18 cellular contexts compared by ENCODE assay signal in the genomic region with DNA sequence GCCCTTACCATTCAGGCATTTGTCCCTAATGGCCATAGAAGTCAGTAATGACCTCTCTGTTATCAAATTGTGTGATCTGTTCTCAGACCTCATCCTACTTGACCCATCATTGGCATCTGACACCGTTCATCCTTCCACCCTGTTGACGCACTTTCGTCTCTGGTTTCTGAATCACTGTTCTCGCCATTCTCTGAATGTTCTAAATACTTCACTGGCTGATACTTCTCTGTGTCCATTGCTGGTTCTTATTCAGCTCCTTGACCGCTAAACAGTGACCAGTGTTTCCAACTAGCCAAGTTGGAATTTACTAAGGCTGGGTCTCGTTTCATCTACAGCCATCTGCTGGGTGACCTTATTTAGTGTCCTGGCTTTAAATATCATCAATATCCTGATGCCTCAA. TPM values are rescaled to one million over a fixed set of nuclear protein-coding genes. Genes with fewer than 3 reads are reported as not detected.
DNase-seq lines count a peak whose midpoint lies in the region; ATAC-seq, FAIRE-seq and TF ChIP-seq lines count a peak whose summit lies in the region.
"Had no signal": no experiment of that assay in that cellular context is flagged by ENCODE, and none has a peak within 500 bp of the region (broad histone marks: within the 10 kb centered on the region; RNA-seq: fewer than 3 reads in every experiment).

No MANE protein-coding gene starts in this region.

- H3K27me3 Mint-ChIP-seq in activated T-cell treated with anti-CD3 and anti-CD28 coated beads, Interleukin-2, amount 50 U/mL, for 72 hours (ENCODE audit: low read depth), result no peaks in the 10 kb centered on the region
- H3K27me3 Mint-ChIP-seq in T-helper 17 cell, result no peaks in the 10 kb centered on the region
- no peaks in the 10 kb centered on the region for H3K27me3 Mint-ChIP-seq in stimulated activated naive B cell treated with anti-CD40 and anti-IgM and Interleukin-4, amounts not matched to agents 10 μg/mL and 1 μg/mL and 100 μg/mL, for 72 hours

- H3K4me2 ChIP-seq in keratinocyte (ENCODE audit: control insufficient read depth, extremely low read depth, insufficient read depth, low read depth, low read length), result peak overlapping the region; percentile 11

- dilution Hi-C loops in keratinocyte (cut with MboI; ENCODE audit: extremely low pct_ligation_motif_present, low sequenced_read_pairs), result no loop called here

- H4K20me1 ChIP-seq in keratinocyte (ENCODE audit: control insufficient read depth, extremely low read depth, insufficient read depth, low read length), result peaks cover 3% of the 10 kb centered on the region

- peaks cover 61% of the 10 kb centered on the region for H3K79me2 ChIP-seq in keratinocyte (ENCODE audit: control insufficient read depth, insufficient read depth, low read length)

- H3K4me1 ChIP-seq in keratinocyte (ENCODE audit: control insufficient read depth, extremely low read depth, insufficient read depth, low read length), result peaks cover 25% of the 10 kb centered on the region

- peaks cover 6 to 9% of the 10 kb centered on the region in 2 donors for H3K36me3 Mint-ChIP-seq in activated T-cell treated with anti-CD3 and anti-CD28 coated beads, Interleukin-2, amount 50 U/mL, for 72 hours (ENCODE audit: insufficient read depth in 2 of 2)
- peaks cover 5% of the 10 kb centered on the region for H3K36me3 Mint-ChIP-seq in T-helper 17 cell (ENCODE audit: low read depth)
- H3K36me3 Mint-ChIP-seq in stimulated activated naive B cell treated with anti-CD40 and anti-IgM and Interleukin-4, amounts not matched to agents 10 μg/mL and 1 μg/mL and 100 μg/mL, for 72 hours, result peaks cover 24 to 35% of the 10 kb centered on the region in 2 donors

- H3K4me1 Mint-ChIP-seq in activated T-cell treated with anti-CD3 and anti-CD28 coated beads, Interleukin-2, amount 50 U/mL, for 72 hours (ENCODE audit: low read depth), result peaks cover 62% of the 10 kb centered on the region
- peaks cover 46% of the 10 kb centered on the region for H3K4me1 Mint-ChIP-seq in T-helper 17 cell
- H3K4me1 Mint-ChIP-seq in stimulated activated naive B cell treated with anti-CD40 and anti-IgM and Interleukin-4, amounts not matched to agents 10 μg/mL and 1 μg/mL and 100 μg/mL, for 72 hours, result peaks cover 33 to 63% of the 10 kb centered on the region in 2 donors

- no peaks in the 10 kb centered on the region for H3K27me3 ChIP-seq in keratinocyte (ENCODE audit: control insufficient read depth, extremely low read depth, insufficient read depth, low read length)
- H3K27me3 ChIP-seq: pancreas, upper lobe of left lung had no signal

- peak overlapping the region in 1 of 3 experiments; percentile 13 for H3K4me3 ChIP-seq in keratinocyte (ENCODE audit: control insufficient read depth in 2 of 3, extremely low read depth in 1 of 3, insufficient read depth in 2 of 3, low read depth in 1 of 3, low read length in 3 of 3)
- H3K4me3 ChIP-seq: pancreas, upper lobe of left lung had no signal

- H3K9me3 ChIP-seq in T-helper 17 cell (ENCODE audit: control insufficient read depth, low read length, poor library complexity, severe bottlenecking), result no peaks in the 10 kb centered on the region
- H3K9me3 ChIP-seq in keratinocyte (ENCODE audit: control insufficient read depth, low read depth, low read length), result no peaks in the 10 kb centered on the region
- H3K9me3 ChIP-seq: pancreas, upper lobe of left lung had no signal

- peak overlapping the region; percentile 28 to 87 for H3K4me3 Mint-ChIP-seq in activated T-cell treated with anti-CD3 and anti-CD28 coated beads, Interleukin-2, amount 50 U/mL, for 72 hours
- peak overlapping the region; percentile 61 for H3K4me3 Mint-ChIP-seq in T-helper 17 cell
- peak overlapping the region; percentile 18 to 22 for H3K4me3 Mint-ChIP-seq in stimulated activated naive B cell treated with anti-CD40 and anti-IgM and Interleukin-4, amounts not matched to agents 10 μg/mL and 1 μg/mL and 100 μg/mL, for 72 hours

- peaks cover 6% of the 10 kb centered on the region for H3K9me1 ChIP-seq in keratinocyte (ENCODE audit: control insufficient read depth, extremely low read depth, insufficient read depth, low read length)

- FAIRE-seq in keratinocyte (lab: Jason Lieb, UNC), result no peak
- FAIRE-seq: GM12891, pancreas had no signal

- no peak overlapping the region for H3K9ac ChIP-seq in keratinocyte (ENCODE audit: control insufficient read depth, extremely low read depth, insufficient read depth, low read length)

- DNase-seq in activated T-cell treated with anti-CD3 and anti-CD28 coated beads, Interleukin-2, amount 50 U/mL, for 72 hours, result no peak
- DNase-seq in activated T-cell treated with anti-CD3 and anti-CD28 coated beads, Interleukin-2, amount 50 U/mL, for 48 hours, result no peak
- no peak for DNase-seq in T-helper 17 cell
- no peak for DNase-seq in keratinocyte (ENCODE audit: low read depth, low spot score)
- DNase-seq in stimulated activated naive B cell treated with anti-CD40 and anti-IgM and Interleukin-4, amounts not matched to agents 10 μg/mL and 1 μg/mL and 100 μg/mL, for 72 hours, result no peak
- DNase-seq: activated effector memory CD4-positive, alpha-beta T cell treated with anti-CD3 and anti-CD28 coated beads, Interleukin-2, amount 50 U/mL, for 16 hours; central memory CD4-positive, alpha-beta T cell; DMS79 treated with DMSO at 0.1 percent for 48 hours; erythroblast; NCI-H187; NCI-H69; pancreas; upper lobe of left lung; WERI-Rb-1 had no signal

- ATAC-seq in activated T-cell treated with anti-CD3 and anti-CD28 coated beads, Interleukin-2, amount 50 U/mL, for 72 hours (replicated peaks in 1 of 2), result no peak
- ATAC-seq in T-helper 17 cell (no peak), HG03520 (IDR thresholded peaks at IDR 0.05; ENCODE audit: unreplicated experiment) (no peak), GM18511 (IDR thresholded peaks at IDR 0.05; ENCODE audit: unreplicated experiment) (no peak), GM21576 (IDR thresholded peaks at IDR 0.05; ENCODE audit: unreplicated experiment) (no peak)
- no peak for ATAC-seq in stimulated activated naive B cell treated with anti-CD40 and anti-IgM and Interleukin-4, amounts not matched to agents 10 μg/mL and 1 μg/mL and 100 μg/mL, for 72 hours (replicated peaks)
- ATAC-seq: pancreas had no signal

- peak overlapping the region; percentile 48 for H3K27ac Mint-ChIP-seq in activated T-cell treated with anti-CD3 and anti-CD28 coated beads, Interleukin-2, amount 50 U/mL, for 72 hours
- no peak overlapping the region for H3K27ac Mint-ChIP-seq in T-helper 17 cell
- H3K27ac Mint-ChIP-seq in stimulated activated naive B cell treated with anti-CD40 and anti-IgM and Interleukin-4, amounts not matched to agents 10 μg/mL and 1 μg/mL and 100 μg/mL, for 72 hours, result peak overlapping the region; percentile 63

- H3K36me3 ChIP-seq in keratinocyte (ENCODE audit: control insufficient read depth in 2 of 2, extremely low read depth in 1 of 2, insufficient read depth in 2 of 2, low read length in 2 of 2), result peaks cover 5 to 15% of the 10 kb centered on the region in 2 experiments
- H3K36me3 ChIP-seq: pancreas had no signal

- TF ChIP-seq CTCF in keratinocyte (optimal IDR thresholded peaks at IDR 0.05 in 1 of 3, IDR thresholded peaks at IDR 0.05 in 1 of 3, conservative IDR thresholded peaks at IDR 0.05 in 1 of 3; ENCODE audit: extremely low read depth in 1 of 3, insufficient read depth in 2 of 3, low read length in 3 of 3), result no peak

- no peaks in the 10 kb centered on the region for H3K9me3 Mint-ChIP-seq in activated T-cell treated with anti-CD3 and anti-CD28 coated beads, Interleukin-2, amount 50 U/mL, for 72 hours
- H3K9me3 Mint-ChIP-seq in stimulated activated naive B cell treated with anti-CD40 and anti-IgM and Interleukin-4, amounts not matched to agents 10 μg/mL and 1 μg/mL and 100 μg/mL, for 72 hours, result no peaks in the 10 kb centered on the region

- no peak overlapping the region for H3K27ac ChIP-seq in keratinocyte (ENCODE audit: control insufficient read depth, insufficient read depth, low read length)
- H3K27ac ChIP-seq: pancreas, upper lobe of left lung, WERI-Rb-1 had no signal

- no peak overlapping the region for H2AFZ ChIP-seq in keratinocyte (ENCODE audit: control insufficient read depth, low read length)

RNA-seq across cellular contexts. Expression of a gene that starts 2.2 kb away (rescaled TPM):
- total RNA-seq in activated T-cell treated with anti-CD3 and anti-CD28 coated beads, Interleukin-2, amount 50 U/mL, for 72 hours, result 10 to 100 TPM; 21.9 to 30.0 TPM
- total RNA-seq in T-helper 17 cell, result 10 to 100 TPM; 37.0 to 62.4 TPM
- polyA plus RNA-seq in keratinocyte, result 33.7 to 40.5 TPM (median 36.6 TPM) in 3 replicates
- 11.3 TPM for polyA plus RNA-seq in keratinocyte (2011; ENCODE audit: low read depth)
- polyA plus RNA-seq in keratinocyte (2011; cell fraction: cytosol; rRNA removed), result 25.6 and 34.1 TPM in 2 replicates
- polyA plus RNA-seq in keratinocyte (2011; cell fraction: nucleus; rRNA removed), result 54.9 and 63.9 TPM in 2 replicates
- 22.0 and 30.9 TPM in 2 replicates for polyA plus RNA-seq in keratinocyte (2012; ENCODE audit: low replicate concordance)
- polyA minus RNA-seq in keratinocyte, result 40.5 to 52.4 TPM (median 45.2 TPM) in 3 replicates
- 33.0 TPM for polyA minus RNA-seq in keratinocyte (2011; cell fraction: cytosol; rRNA and poly(A)+ RNA removed)
- polyA minus RNA-seq in keratinocyte (2011; cell fraction: nucleus; rRNA and poly(A)+ RNA removed), result 31.7 and 36.1 TPM in 2 replicates
